Comparison of ENCODE assay signal across 1 cellular context in genomic region chr22:20951151-20951931, GRCh38.
TF ChIP-seq lines count a peak whose summit lies in the region.

No MANE protein-coding gene starts in this region.

TF ChIP-seq in HepG2, 621 proteins besides CTCF, POLR2A, EP300 and RAD21 (continued from another document and continues in another):
- 0 out of 2 replicates have a peak, but pooled peaks have one; percentile 37 for TF ChIP-seq HBP1 (CRISPR knock-in tag; IDR thresholded peaks at IDR 0.05; ENCODE audit: low read depth)
- no peak for TF ChIP-seq CBFB (CRISPR knock-in tag; IDR thresholded peaks at IDR 0.05)
- peak; percentile 71 for TF ChIP-seq GATAD2A (CRISPR knock-in tag; IDR thresholded peaks at IDR 0.05)
- no peak for TF ChIP-seq NFAT5 (CRISPR knock-in tag; IDR thresholded peaks at IDR 0.05)
- TF ChIP-seq ZNF674 (CRISPR knock-in tag; IDR thresholded peaks at IDR 0.05; ENCODE audit: low read depth): no peak
- TF ChIP-seq NFIB (CRISPR knock-in tag; IDR thresholded peaks at IDR 0.05; ENCODE audit: borderline replicate concordance): no peak
- TF ChIP-seq MLX (CRISPR knock-in tag; IDR thresholded peaks at IDR 0.05): peak; percentile 34; the same call in 1 of the 2 replicates
- peak; percentile 44; the same call in 1 of the 2 replicates for TF ChIP-seq TARDBP (CRISPR knock-in tag; IDR thresholded peaks at IDR 0.05)
- TF ChIP-seq SIN3A (IDR thresholded peaks at IDR 0.05; ENCODE audit: borderline replicate concordance, low read depth, low read length): 0 out of 2 replicates have a peak, but pooled peaks have one; percentile 14
- TF ChIP-seq RXRB (CRISPR knock-in tag; IDR thresholded peaks at IDR 0.05; ENCODE audit: borderline replicate concordance): peak; percentile 44; the same call in 1 of the 2 replicates
- TF ChIP-seq MXD4 (CRISPR knock-in tag; IDR thresholded peaks at IDR 0.05): no peak
- 0 out of 2 replicates have a peak, but pooled peaks have one; percentile 53 for TF ChIP-seq ZSCAN29 (CRISPR knock-in tag; conservative IDR thresholded peaks at IDR 0.05)
- TF ChIP-seq RORA (CRISPR knock-in tag; IDR thresholded peaks at IDR 0.05): no peak
- TF ChIP-seq ZNF34 (CRISPR knock-in tag; IDR thresholded peaks at IDR 0.05; ENCODE audit: borderline replicate concordance): no peak
- TF ChIP-seq CREM (IDR thresholded peaks at IDR 0.05): peak; percentile 62
- no peak for TF ChIP-seq CREM (CRISPR knock-in tag; IDR thresholded peaks at IDR 0.05)
- 0 out of 2 replicates have a peak, but pooled peaks have one; percentile 8 for TF ChIP-seq ARNT2 (CRISPR knock-in tag; IDR thresholded peaks at IDR 0.05; ENCODE audit: low read depth)
- TF ChIP-seq NCOA2 (CRISPR knock-in tag; IDR thresholded peaks at IDR 0.05): peak; percentile 57; the same call in 1 of the 2 replicates
- TF ChIP-seq ZBTB26 (CRISPR knock-in tag; IDR thresholded peaks at IDR 0.05; ENCODE audit: borderline replicate concordance): no peak
- TF ChIP-seq ELF4 (CRISPR knock-in tag; IDR thresholded peaks at IDR 0.05; ENCODE audit: borderline replicate concordance): no peak
- no peak for TF ChIP-seq ZNF7 (CRISPR knock-in tag; IDR thresholded peaks at IDR 0.05)
- TF ChIP-seq FOXP1 (IDR thresholded peaks at IDR 0.05): no peak
- TF ChIP-seq FOXP1 (CRISPR knock-in tag; IDR thresholded peaks at IDR 0.05): peak; percentile 50; the same call in 1 of the 2 replicates
- TF ChIP-seq KDM2A (CRISPR knock-in tag; IDR thresholded peaks at IDR 0.05; ENCODE audit: borderline replicate concordance, low read depth): no peak
- TF ChIP-seq, protein P1, sequence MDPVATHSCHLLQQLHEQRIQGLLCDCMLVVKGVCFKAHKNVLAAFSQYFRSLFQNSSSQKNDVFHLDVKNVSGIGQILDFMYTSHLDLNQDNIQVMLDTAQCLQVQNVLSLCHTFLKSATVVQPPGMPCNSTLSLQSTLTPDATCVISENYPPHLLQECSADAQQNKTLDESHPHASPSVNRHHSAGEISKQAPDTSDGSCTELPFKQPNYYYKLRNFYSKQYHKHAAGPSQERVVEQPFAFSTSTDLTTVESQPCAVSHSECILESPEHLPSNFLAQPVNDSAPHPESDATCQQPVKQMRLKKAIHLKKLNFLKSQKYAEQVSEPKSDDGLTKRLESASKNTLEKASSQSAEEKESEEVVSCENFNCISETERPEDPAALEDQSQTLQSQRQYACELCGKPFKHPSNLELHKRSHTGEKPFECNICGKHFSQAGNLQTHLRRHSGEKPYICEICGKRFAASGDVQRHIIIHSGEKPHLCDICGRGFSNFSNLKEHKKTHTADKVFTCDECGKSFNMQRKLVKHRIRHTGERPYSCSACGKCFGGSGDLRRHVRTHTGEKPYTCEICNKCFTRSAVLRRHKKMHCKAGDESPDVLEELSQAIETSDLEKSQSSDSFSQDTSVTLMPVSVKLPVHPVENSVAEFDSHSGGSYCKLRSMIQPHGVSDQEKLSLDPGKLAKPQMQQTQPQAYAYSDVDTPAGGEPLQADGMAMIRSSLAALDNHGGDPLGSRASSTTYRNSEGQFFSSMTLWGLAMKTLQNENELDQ (CRISPR knock-in tag; IDR thresholded peaks at IDR 0.05; ENCODE audit: borderline replicate concordance): no peak
- TF ChIP-seq YEATS4 (CRISPR knock-in tag; IDR thresholded peaks at IDR 0.05; ENCODE audit: borderline replicate concordance): no peak
- no peak for TF ChIP-seq SNAI1 (CRISPR knock-in tag; IDR thresholded peaks at IDR 0.05; ENCODE audit: borderline replicate concordance)
- TF ChIP-seq, protein P2, sequence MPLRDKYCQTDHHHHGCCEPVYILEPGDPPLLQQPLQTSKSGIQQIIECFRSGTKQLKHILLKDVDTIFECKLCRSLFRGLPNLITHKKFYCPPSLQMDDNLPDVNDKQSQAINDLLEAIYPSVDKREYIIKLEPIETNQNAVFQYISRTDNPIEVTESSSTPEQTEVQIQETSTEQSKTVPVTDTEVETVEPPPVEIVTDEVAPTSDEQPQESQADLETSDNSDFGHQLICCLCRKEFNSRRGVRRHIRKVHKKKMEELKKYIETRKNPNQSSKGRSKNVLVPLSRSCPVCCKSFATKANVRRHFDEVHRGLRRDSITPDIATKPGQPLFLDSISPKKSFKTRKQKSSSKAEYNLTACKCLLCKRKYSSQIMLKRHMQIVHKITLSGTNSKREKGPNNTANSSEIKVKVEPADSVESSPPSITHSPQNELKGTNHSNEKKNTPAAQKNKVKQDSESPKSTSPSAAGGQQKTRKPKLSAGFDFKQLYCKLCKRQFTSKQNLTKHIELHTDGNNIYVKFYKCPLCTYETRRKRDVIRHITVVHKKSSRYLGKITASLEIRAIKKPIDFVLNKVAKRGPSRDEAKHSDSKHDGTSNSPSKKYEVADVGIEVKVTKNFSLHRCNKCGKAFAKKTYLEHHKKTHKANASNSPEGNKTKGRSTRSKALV (CRISPR knock-in tag; IDR thresholded peaks at IDR 0.05): peak; percentile 12; the same call in 1 of the 2 replicates
- no peak for TF ChIP-seq ZNF724P (CRISPR knock-in tag; IDR thresholded peaks at IDR 0.05; ENCODE audit: borderline replicate concordance)
- no peak for TF ChIP-seq SALL2 (CRISPR knock-in tag; IDR thresholded peaks at IDR 0.05)
- TF ChIP-seq ZNF777 (CRISPR knock-in tag; IDR thresholded peaks at IDR 0.05): 0 out of 2 replicates have a peak, but pooled peaks have one; percentile 16
- TF ChIP-seq DRAP1 (CRISPR knock-in tag; IDR thresholded peaks at IDR 0.05): peak; percentile 94
- no peak for TF ChIP-seq ZSCAN31 (CRISPR knock-in tag; IDR thresholded peaks at IDR 0.05; ENCODE audit: low read depth)
- TF ChIP-seq ELF3 (CRISPR knock-in tag; IDR thresholded peaks at IDR 0.05): peak; percentile 79; the same call in 1 of the 2 replicates
- peak; percentile 50; the same call in 1 of the 2 replicates for TF ChIP-seq IRF2 (CRISPR knock-in tag; IDR thresholded peaks at IDR 0.05)
- TF ChIP-seq TAF15 (IDR thresholded peaks at IDR 0.05; ENCODE audit: low read depth, low read length, poor library complexity, severe bottlenecking): no peak
- TF ChIP-seq, protein P3, sequence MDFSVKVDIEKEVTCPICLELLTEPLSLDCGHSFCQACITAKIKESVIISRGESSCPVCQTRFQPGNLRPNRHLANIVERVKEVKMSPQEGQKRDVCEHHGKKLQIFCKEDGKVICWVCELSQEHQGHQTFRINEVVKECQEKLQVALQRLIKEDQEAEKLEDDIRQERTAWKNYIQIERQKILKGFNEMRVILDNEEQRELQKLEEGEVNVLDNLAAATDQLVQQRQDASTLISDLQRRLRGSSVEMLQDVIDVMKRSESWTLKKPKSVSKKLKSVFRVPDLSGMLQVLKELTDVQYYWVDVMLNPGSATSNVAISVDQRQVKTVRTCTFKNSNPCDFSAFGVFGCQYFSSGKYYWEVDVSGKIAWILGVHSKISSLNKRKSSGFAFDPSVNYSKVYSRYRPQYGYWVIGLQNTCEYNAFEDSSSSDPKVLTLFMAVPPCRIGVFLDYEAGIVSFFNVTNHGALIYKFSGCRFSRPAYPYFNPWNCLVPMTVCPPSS (IDR thresholded peaks at IDR 0.05): no peak
- no peak for TF ChIP-seq RBAK (CRISPR knock-in tag; IDR thresholded peaks at IDR 0.05)
- no peak for TF ChIP-seq ZNF432 (CRISPR knock-in tag; IDR thresholded peaks at IDR 0.05; ENCODE audit: borderline replicate concordance)
- TF ChIP-seq ZNF567 (CRISPR knock-in tag; IDR thresholded peaks at IDR 0.05; ENCODE audit: borderline replicate concordance): 0 out of 2 replicates have a peak, but pooled peaks have one; percentile 30
- TF ChIP-seq HNF1B (CRISPR knock-in tag; IDR thresholded peaks at IDR 0.05): peak; percentile 43; the same call in 1 of the 2 replicates
- TF ChIP-seq PPARG (CRISPR knock-in tag; conservative IDR thresholded peaks at IDR 0.05): peak; percentile 37; the same call in 1 of the 2 replicates
- TF ChIP-seq RFXANK (CRISPR knock-in tag; IDR thresholded peaks at IDR 0.05): no peak
- peak; percentile 56; the same call in 1 of the 2 replicates for TF ChIP-seq RCOR2 (CRISPR knock-in tag; IDR thresholded peaks at IDR 0.05)
- TF ChIP-seq, protein P4, sequence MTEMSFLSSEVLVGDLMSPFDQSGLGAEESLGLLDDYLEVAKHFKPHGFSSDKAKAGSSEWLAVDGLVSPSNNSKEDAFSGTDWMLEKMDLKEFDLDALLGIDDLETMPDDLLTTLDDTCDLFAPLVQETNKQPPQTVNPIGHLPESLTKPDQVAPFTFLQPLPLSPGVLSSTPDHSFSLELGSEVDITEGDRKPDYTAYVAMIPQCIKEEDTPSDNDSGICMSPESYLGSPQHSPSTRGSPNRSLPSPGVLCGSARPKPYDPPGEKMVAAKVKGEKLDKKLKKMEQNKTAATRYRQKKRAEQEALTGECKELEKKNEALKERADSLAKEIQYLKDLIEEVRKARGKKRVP (CRISPR knock-in tag; IDR thresholded peaks at IDR 0.05): peak in 1 of 2 experiments; percentile 56; a peak in 1 of 4 replicates
